8 cellular contexts compared by ENCODE assay signal in the genomic region with DNA sequence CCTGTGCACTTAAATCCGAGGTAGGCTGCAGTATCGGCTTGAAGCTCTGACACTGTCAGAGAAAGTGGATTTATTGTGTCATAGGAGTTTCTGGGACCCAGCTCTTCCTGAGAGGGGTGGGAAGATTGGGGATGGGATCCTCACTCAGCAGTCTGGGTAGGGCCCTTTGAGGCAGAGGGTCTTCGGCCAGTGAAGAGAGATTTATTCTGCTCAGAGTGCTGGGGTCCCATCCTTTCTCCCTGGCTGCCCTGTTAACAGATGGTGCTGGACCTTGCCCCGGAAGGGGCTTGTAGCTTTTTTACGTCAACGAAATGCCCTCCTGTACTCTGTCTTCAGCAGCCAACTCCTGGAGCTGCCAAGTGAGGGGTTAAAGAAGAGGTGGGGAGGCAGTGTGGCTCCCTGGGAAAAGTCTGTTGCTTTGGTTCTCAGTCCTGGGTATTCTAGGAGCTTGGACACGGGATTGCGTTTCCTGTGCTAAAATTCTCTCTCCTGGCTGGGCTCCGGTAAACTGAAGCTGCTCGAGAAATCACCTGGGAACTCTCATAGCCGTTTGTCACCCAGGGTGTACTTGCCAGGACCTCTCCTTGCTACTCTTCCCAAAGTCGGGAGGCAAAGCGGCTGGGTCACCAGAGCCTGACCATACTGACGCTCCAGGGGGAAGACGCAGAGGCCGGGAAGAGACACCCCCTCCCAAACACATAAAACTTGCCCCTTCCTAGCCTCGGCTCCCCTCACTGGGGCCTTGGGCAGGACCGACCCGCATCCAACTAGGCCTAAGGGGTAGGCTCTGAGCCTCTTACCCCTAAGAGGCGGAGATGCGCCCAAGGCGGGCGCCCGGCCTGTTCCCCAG. TPM values are rescaled to one million over a fixed set of nuclear protein-coding genes. Genes with fewer than 3 reads are reported as not detected.
DNase-seq lines count a peak whose midpoint lies in the region; ATAC-seq lines count a peak whose summit lies in the region.

No MANE protein-coding gene starts in this region.

- peaks cover 40% of the 10 kb centered on the region for H3K4me1 ChIP-seq in skeletal muscle satellite cell (ENCODE audit: control insufficient read depth, insufficient read depth, low read length)

- H3K4me3 Mint-ChIP-seq in activated naive CD8-positive, alpha-beta T cell treated with anti-CD3 and anti-CD28 coated beads, Interleukin-2, amount 10 ng/mL, durations not matched to agents 7 days and 5 days, result peak overlapping the region; percentile 97

- peak overlapping the region; percentile 88 for H3K4me2 ChIP-seq in skeletal muscle satellite cell (ENCODE audit: low read length)

- POLR2A ChIA-PET in activated naive CD8-positive, alpha-beta T cell treated with anti-CD3 and anti-CD28 coated beads, Interleukin-2, amount 10 ng/mL, durations not matched to agents 7 days and 5 days (lab: Charles Lee), result interaction anchor here (0.9 to 5.2 kb wide), 8 partner anchors 9 to 366 kb away, joined by 3 to 96 read pairs (median 5); partner anchors contain the start of genes NAGA, NDUFA6, SMIM45 and WBP2NL

- peaks cover 25% of the 10 kb centered on the region for H3K36me3 Mint-ChIP-seq in activated naive CD8-positive, alpha-beta T cell treated with anti-CD3 and anti-CD28 coated beads, Interleukin-2, amount 10 ng/mL, durations not matched to agents 7 days and 5 days

- peak; percentile 9 for DNase-seq in EH (ENCODE audit: low read depth)
- DNase-seq in activated naive CD8-positive, alpha-beta T cell treated with anti-CD3 and anti-CD28 coated beads, Interleukin-2, amount 10 ng/mL, durations not matched to agents 7 days and 5 days, result no peak
- DNase-seq in hippocampal formation (lab: John Stamatoyannopoulos, UW), result peak; percentile 30 to 63
- DNase-seq in NCI-H345 treated with DMSO at 0.1 percent for 48 hours (lab: John Stamatoyannopoulos, UW; ENCODE audit: unreplicated experiment), result no peak
- DNase-seq in NCI-H2107 treated with DMSO at 0.1 percent for 48 hours (lab: John Stamatoyannopoulos, UW; ENCODE audit: unreplicated experiment), result no peak

- no peaks in the 10 kb centered on the region for H3K9me3 ChIP-seq in skeletal muscle satellite cell (replicated peaks; ENCODE audit: low read length)

- H3K27ac Mint-ChIP-seq in activated naive CD8-positive, alpha-beta T cell treated with anti-CD3 and anti-CD28 coated beads, Interleukin-2, amount 10 ng/mL, durations not matched to agents 7 days and 5 days, result peak overlapping the region; percentile 97

- H3K9me3 Mint-ChIP-seq in activated naive CD8-positive, alpha-beta T cell treated with anti-CD3 and anti-CD28 coated beads, Interleukin-2, amount 10 ng/mL, durations not matched to agents 7 days and 5 days, result no peaks in the 10 kb centered on the region

- no peaks in the 10 kb centered on the region for H3K27me3 Mint-ChIP-seq in activated naive CD8-positive, alpha-beta T cell treated with anti-CD3 and anti-CD28 coated beads, Interleukin-2, amount 10 ng/mL, durations not matched to agents 7 days and 5 days

- peak overlapping the region; percentile 92 for H3K9ac ChIP-seq in skeletal muscle satellite cell (ENCODE audit: low read depth, low read length)

- no peaks in the 10 kb centered on the region for H3K27me3 ChIP-seq in skeletal muscle satellite cell (ENCODE audit: control insufficient read depth, insufficient read depth, low read length)

- H3K4me3 ChIP-seq in skeletal muscle satellite cell (ENCODE audit: low read length), result peak overlapping the region; percentile 80

- H3K36me3 ChIP-seq in skeletal muscle satellite cell (ENCODE audit: insufficient read depth, low read length), result peaks cover 38% of the 10 kb centered on the region

- ATAC-seq in HG02852 (IDR thresholded peaks at IDR 0.05; ENCODE audit: unreplicated experiment) (peak; percentile 4), GM21390 (IDR thresholded peaks at IDR 0.05; ENCODE audit: unreplicated experiment) (no peak)
- no peak for ATAC-seq in activated naive CD8-positive, alpha-beta T cell treated with anti-CD3 and anti-CD28 coated beads, Interleukin-2, amount 10 ng/mL, durations not matched to agents 7 days and 5 days (ENCODE audit: low read depth)

- peaks cover 18% of the 10 kb centered on the region for H3K4me1 Mint-ChIP-seq in activated naive CD8-positive, alpha-beta T cell treated with anti-CD3 and anti-CD28 coated beads, Interleukin-2, amount 10 ng/mL, durations not matched to agents 7 days and 5 days

RNA-seq across cellular contexts. Expression of gene SMDT1, which starts 0.8 kb away (rescaled TPM):
- 10 to 100 TPM; 82.1 to 84.9 TPM for total RNA-seq in activated naive CD8-positive, alpha-beta T cell treated with anti-CD3 and anti-CD28 coated beads, Interleukin-2, amount 10 ng/mL, durations not matched to agents 7 days and 5 days
- total RNA-seq in skeletal muscle satellite cell (2012; rRNA removed), result 1.5 and 2.8 TPM in 2 replicates

RNA-seq across cellular contexts. Expression of gene PHETA2, which starts 4.6 kb away (rescaled TPM):
- 1 to 10 TPM; 2.8 to 3.3 TPM for total RNA-seq in activated naive CD8-positive, alpha-beta T cell treated with anti-CD3 and anti-CD28 coated beads, Interleukin-2, amount 10 ng/mL, durations not matched to agents 7 days and 5 days
- 3.3 and 5.9 TPM in 2 replicates for total RNA-seq in skeletal muscle satellite cell (2012; rRNA removed)

RNA-seq across cellular contexts. Expression of gene NAGA, which starts 8.1 kb away (rescaled TPM):
- total RNA-seq in activated naive CD8-positive, alpha-beta T cell treated with anti-CD3 and anti-CD28 coated beads, Interleukin-2, amount 10 ng/mL, durations not matched to agents 7 days and 5 days, result 10 to 100 TPM; 15.9 to 18.4 TPM
- 26.1 and 33.4 TPM in 2 replicates for total RNA-seq in skeletal muscle satellite cell (2012; rRNA removed)

RNA-seq across cellular contexts. Expression of gene NDUFA6, which starts 11.9 kb away (rescaled TPM):
- total RNA-seq in activated naive CD8-positive, alpha-beta T cell treated with anti-CD3 and anti-CD28 coated beads, Interleukin-2, amount 10 ng/mL, durations not matched to agents 7 days and 5 days, result 10 to 100 TPM; 69.0 to 73.5 TPM
- 61.6 and 64.1 TPM in 2 replicates for total RNA-seq in skeletal muscle satellite cell (2012; rRNA removed)

RNA-seq across cellular contexts. Expression of gene CYP2D6, which starts 51.9 kb away (rescaled TPM):
- total RNA-seq in activated naive CD8-positive, alpha-beta T cell treated with anti-CD3 and anti-CD28 coated beads, Interleukin-2, amount 10 ng/mL, durations not matched to agents 7 days and 5 days, result 1 to 10 TPM; 3.7 to 4.4 TPM
- total RNA-seq in skeletal muscle satellite cell (2012; rRNA removed), result 0.22 and 0.25 TPM in 2 replicates

Comparison
In these comparisons a context has a peak if more than half of its experiments do, and no peak if none do; other contexts are left out.
1. DNase-seq: peak in EH (single experiment) and hippocampal formation (2 of 2); none in activated naive CD8-positive, alpha-beta T cell treated with anti-CD3 and anti-CD28 coated beads, Interleukin-2, amount 10 ng/mL, durations not matched to agents 7 days and 5 days (single experiment), NCI-H345 treated with DMSO at 0.1 percent for 48 hours (single experiment) and NCI-H2107 treated with DMSO at 0.1 percent for 48 hours (single experiment).